In the genomic region with DNA sequence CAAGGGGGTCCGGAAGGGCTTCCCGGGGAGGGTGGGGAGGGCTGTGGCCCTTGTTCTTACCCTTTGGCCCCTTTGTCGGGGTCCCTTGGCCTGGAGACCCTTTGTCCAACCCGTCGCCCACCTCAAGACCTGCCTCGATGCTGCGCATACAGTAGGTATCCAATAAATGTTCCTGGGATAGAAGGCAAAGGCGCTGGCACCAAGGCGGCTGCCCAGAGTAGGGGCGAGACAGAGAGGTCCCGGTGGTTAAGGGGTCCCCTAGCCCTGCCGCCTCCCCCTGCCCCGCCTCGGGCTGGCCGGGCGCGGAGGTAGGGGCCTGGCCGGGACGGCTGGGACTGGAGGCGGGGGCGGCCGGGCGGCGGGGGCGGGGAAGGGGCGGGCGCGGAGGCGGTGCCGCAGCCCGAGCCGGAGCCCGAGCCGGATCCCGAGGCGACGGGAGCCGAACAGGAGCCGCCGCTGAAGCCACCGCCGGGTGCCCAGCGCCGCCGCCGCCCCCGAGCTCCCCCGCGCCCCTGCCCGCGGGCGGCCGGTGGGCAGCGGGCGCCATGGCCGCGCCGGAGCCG, we compare ENCODE assay signal across 8 cellular contexts. TPM values are rescaled to one million over a fixed set of nuclear protein-coding genes. Genes with fewer than 3 reads are reported as not detected.
DNase-seq lines count a peak whose midpoint lies in the region; ATAC-seq and TF ChIP-seq lines count a peak whose summit lies in the region.

A gene (plus strand): TSS at position 442 of the 563 bp plus-strand sequence. CDS start 104 bp downstream, at position 546.

- H3K27ac Mint-ChIP-seq in activated CD4-positive, alpha-beta memory T cell treated with anti-CD3 and anti-CD28 coated beads for 36 hours, result no peak within 1 kb of the TSS
- no peak within 1 kb of the TSS for H3K27ac Mint-ChIP-seq in neural crest cell (ENCODE audit: unreplicated experiment)

- POLR2A ChIA-PET in activated CD4-positive, alpha-beta memory T cell treated with anti-CD3 and anti-CD28 coated beads for 36 hours (lab: Charles Lee), result no interaction called here

- no peak for ATAC-seq in GM18858 (IDR thresholded peaks at IDR 0.05; ENCODE audit: unreplicated experiment)

- peak within 1 kb of the TSS; percentile 42 for H3K4me3 Mint-ChIP-seq in activated CD4-positive, alpha-beta memory T cell treated with anti-CD3 and anti-CD28 coated beads for 36 hours
- H3K4me3 Mint-ChIP-seq in neural crest cell, result peak within 1 kb of the TSS; percentile 82

- CTCF ChIA-PET in activated CD4-positive, alpha-beta memory T cell treated with anti-CD3 and anti-CD28 coated beads for 36 hours (lab: Charles Lee), result interaction anchor here (1.6 to 2.2 kb wide), 2 partner anchors 114 to 126 kb away, joined by 5 to 13 read pairs; no protein-coding TSS in a partner anchor

- peak within 1 kb of the TSS; percentile 52 to 64 for H3K4me3 ChIP-seq in foreskin fibroblast (ENCODE audit: low read depth in 1 of 2, low read length in 2 of 2)

- intact Hi-C loops in activated CD4-positive, alpha-beta memory T cell treated with anti-CD3 and anti-CD28 coated beads for 36 hours (cut with micrococcal nuclease), result no loop called here

- H3K27me3 Mint-ChIP-seq in activated CD4-positive, alpha-beta memory T cell treated with anti-CD3 and anti-CD28 coated beads for 36 hours, result peaks cover 16% of the 10 kb centered on the region
- H3K27me3 Mint-ChIP-seq in neural crest cell (ENCODE audit: low read depth), result peaks cover 48% of the 10 kb centered on the region

- no peaks in the 10 kb centered on the region for H3K9me3 Mint-ChIP-seq in activated CD4-positive, alpha-beta memory T cell treated with anti-CD3 and anti-CD28 coated beads for 36 hours
- H3K9me3 Mint-ChIP-seq in neural crest cell, result no peaks in the 10 kb centered on the region

- DNase-seq in 8988T (peak; percentile 91), H4 (ENCODE audit: low spot score) (no peak), foreskin fibroblast (peak in 1 of 2 donors; percentile 66), neural crest cell (ENCODE audit: low read depth, low spot score) (no peak), SKM-1 (lab: John Stamatoyannopoulos, UW; ENCODE audit: unreplicated experiment) (no peak), middle frontal gyrus (ENCODE audit: extremely low spot score, low spot score) (no peak)
- DNase-seq in activated CD4-positive, alpha-beta memory T cell treated with anti-CD3 and anti-CD28 coated beads for 36 hours, result no peak

- peaks cover 13% of the 10 kb centered on the region for H3K4me1 Mint-ChIP-seq in activated CD4-positive, alpha-beta memory T cell treated with anti-CD3 and anti-CD28 coated beads for 36 hours (ENCODE audit: low read depth)
- peaks cover 21% of the 10 kb centered on the region for H3K4me1 Mint-ChIP-seq in neural crest cell

- TF ChIP-seq CTCF in foreskin fibroblast (IDR thresholded peaks at IDR 0.05; ENCODE audit: low read depth, low read length) (no peak), neural crest cell (conservative IDR thresholded peaks at IDR 0.05) (no peak)

- no peaks in the 10 kb centered on the region for H3K36me3 Mint-ChIP-seq in activated CD4-positive, alpha-beta memory T cell treated with anti-CD3 and anti-CD28 coated beads for 36 hours
- no peaks in the 10 kb centered on the region for H3K36me3 Mint-ChIP-seq in neural crest cell (ENCODE audit: low read depth)

RNA-seq across cellular contexts. Expression of the gene that starts here (rescaled TPM):
- 33.1 and 33.7 TPM in 2 replicates for total RNA-seq in H4 (2014; rRNA removed; shearing (Covaris generic))
- total RNA-seq in activated CD4-positive, alpha-beta memory T cell treated with anti-CD3 and anti-CD28 coated beads for 36 hours, result 1 to 10 TPM; 1.1 to 1.4 TPM
- 7.6 and 8.1 TPM in 2 replicates for total RNA-seq in neural crest cell
